Comparison of ENCODE assay signal across 27 cellular contexts in the genomic region with DNA sequence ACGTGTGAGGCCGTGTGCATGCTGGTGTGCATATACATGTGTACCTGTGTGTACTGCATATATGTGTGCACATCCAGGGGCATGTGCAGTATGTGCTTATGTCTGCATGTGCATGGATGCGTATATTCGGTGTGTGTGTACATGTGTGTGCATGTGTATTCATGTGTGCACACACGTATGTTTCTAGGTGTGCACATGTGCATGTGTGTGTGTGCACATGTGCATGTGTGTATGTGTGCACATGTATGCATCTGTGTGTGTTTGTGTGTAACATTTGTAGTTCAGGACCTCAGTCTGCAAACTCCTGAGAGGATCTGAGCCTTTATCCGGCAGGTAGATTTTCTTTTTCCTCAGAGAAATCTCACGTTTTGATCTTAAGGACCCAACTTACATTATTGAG.
"Had no signal": no experiment of that assay in that cellular context is flagged by ENCODE, and none has a peak within 500 bp of the region (broad histone marks: within the 10 kb centered on the region; RNA-seq: fewer than 3 reads in every experiment).

No MANE protein-coding gene starts in this region.

- H3K9ac ChIP-seq: neural progenitor cell had no signal

- H3K36me3 ChIP-seq: heart left ventricle, left lung, lower lobe of right lung, neural progenitor cell, ovary, right atrium auricular region, suprapubic skin, thoracic aorta, tibial artery, upper lobe of left lung had no signal

- H3K27ac ChIP-seq: heart left ventricle, left lung, lower lobe of right lung, neural progenitor cell, ovary, right atrium auricular region, suprapubic skin, thoracic aorta, tibial artery, upper lobe of left lung had no signal

- ATAC-seq: heart left ventricle; left colon; left lung; lower lobe of right lung; sciatic nerve; stimulated activated naive B cell treated with anti-CD40 and anti-IgM and Interleukin-4, amounts not matched to agents 10 μg/mL and 1 μg/mL and 100 μg/mL, for 72 hours had no signal

- DNase-seq: heart left ventricle; hypothalamus; immature natural killer cell; kidney; left colon; left lung; lower lobe of right lung; mammary epithelial cell; mesendoderm; naive B cell; natural killer cell; nephron progenitor cell; ovary; stimulated activated CD4-positive, alpha-beta T cell treated with anti-CD3 and anti-CD28 coated beads, Interleukin-12 subunit alpha, Interleukin-12 subunit beta, amount 100 ng/mL, for 4 hours; stimulated activated CD4-positive, alpha-beta T cell treated with anti-CD3 and anti-CD28 coated beads, Interleukin-15, amount 100 ng/mL, for 24 hours; stimulated activated CD4-positive, alpha-beta T cell treated with anti-CD3 and anti-CD28 coated beads, Interleukin-2, amount 100 ng/mL, for 24 hours; stimulated activated CD4-positive, alpha-beta T cell treated with anti-CD3 and anti-CD28 coated beads, Interleukin-4, amount 100 ng/mL, for 1 hour; stimulated activated naive B cell treated with anti-CD40 and anti-IgM and Interleukin-4, amounts not matched to agents 10 μg/mL and 1 μg/mL and 100 μg/mL, for 72 hours; tibial artery; upper lobe of left lung had no signal

- FAIRE-seq: islet of Langerhans, kidney had no signal

- H3K4me2 ChIP-seq: neural progenitor cell had no signal

- H3K4me3 ChIP-seq: heart left ventricle, left lung, lower lobe of right lung, neural progenitor cell, ovary, right atrium auricular region, skin epidermis, suprapubic skin, thoracic aorta, tibial artery, upper lobe of left lung had no signal

- H3K4me1 ChIP-seq: left lung, tibial artery had no signal

- H2AFZ ChIP-seq: neural progenitor cell had no signal

- H3K9me3 ChIP-seq: heart left ventricle, left lung, lower lobe of right lung, ovary, right atrium auricular region, suprapubic skin, thoracic aorta, tibial artery, upper lobe of left lung had no signal

- H3K27me3 ChIP-seq: left lung, neural progenitor cell, ovary, right atrium auricular region, suprapubic skin, tibial artery, upper lobe of left lung had no signal
